32 cellular contexts compared by ENCODE assay signal in genomic region chr15:75213768-75214221, GRCh38. TPM values are rescaled to one million over a fixed set of nuclear protein-coding genes. Genes with fewer than 3 reads are reported as not detected.
DNase-seq lines count a peak whose midpoint lies in the region; ATAC-seq, FAIRE-seq and TF ChIP-seq lines count a peak whose summit lies in the region.
"Had no signal": no experiment of that assay in that cellular context is flagged by ENCODE, and none has a peak within 500 bp of the region (broad histone marks: within the 10 kb centered on the region; RNA-seq: fewer than 3 reads in every experiment).

No MANE protein-coding gene starts in this region.

- TF ChIP-seq CTCF in RWPE1 (conservative IDR thresholded peaks at IDR 0.05; ENCODE audit: low read depth) (no peak), mucosa of descending colon (IDR thresholded peaks at IDR 0.05) (no peak)

- no peaks in the 10 kb centered on the region for H3K9me3 ChIP-seq in mucosa of descending colon
- H3K9me3 ChIP-seq: upper lobe of left lung had no signal

- TF ChIP-seq POLR2A in GM12892 (IDR thresholded peaks at IDR 0.05; ENCODE audit: low read depth, low read length) = peak; percentile 62; the same call in 1 of the 2 replicates

- DNase-seq in DMS 273 (lab: John Stamatoyannopoulos, UW; ENCODE audit: unreplicated experiment) (peak; percentile 32), DMS 273 treated with DMSO at 0.1 percent for 48 hours (lab: John Stamatoyannopoulos, UW) (no peak), GM12892 (ENCODE audit: insufficient read length) (no peak), RWPE1 (ENCODE audit: low spot score) (no peak), mucosa of descending colon (no peak), Kasumi-1 (lab: John Stamatoyannopoulos, UW) (no peak), NCI-H187 (lab: John Stamatoyannopoulos, UW) (no peak)
- DNase-seq: activated B cell treated with CpG ODN at 0.5 μM for 24 hours; activated CD4-positive, alpha-beta T cell treated with anti-CD3 and anti-CD28 coated beads, Interleukin-2, amount 50 U/mL, for 4 hours; CD4-positive, CD25-positive, alpha-beta regulatory T cell; DMS153; dorsolateral prefrontal cortex; HFFc6; KG1; NCI-H1436 treated with DMSO at 0.1 percent for 48 hours; substantia nigra; upper lobe of left lung had no signal

- H3K27ac ChIP-seq in RWPE1 = 0 out of 2 replicates have a peak overlapping the region, but pooled peaks have one; percentile 27
- H3K27ac ChIP-seq: 22Rv1, dorsolateral prefrontal cortex, SK-N-MC, upper lobe of left lung had no signal

- H3K4me1 ChIP-seq in mucosa of descending colon (ENCODE audit: low read depth) = no peaks in the 10 kb centered on the region

- intact Hi-C loops in mucosa of descending colon (cut with DNase I, micrococcal nuclease) = loop anchor here in 1 of 2 donors (5.0 kb wide), 1 partner anchor 171 kb away; no protein-coding TSS in a partner anchor

- peak; percentile 5 for ATAC-seq in mucosa of descending colon
- ATAC-seq in HG03457 (IDR thresholded peaks at IDR 0.05; ENCODE audit: unreplicated experiment) = no peak

- peaks cover 4% of the 10 kb centered on the region for H3K36me3 ChIP-seq in mucosa of descending colon (ENCODE audit: low read depth)

- CTCF ChIA-PET in RWPE1 (lab: Yijun Ruan, JAX) = interaction anchor here (0.7 kb wide), 1 partner anchor 185 kb away, joined by 3 read pairs; no protein-coding TSS in a partner anchor

- H3K4me3 ChIP-seq in mucosa of descending colon = no peak overlapping the region
- H3K4me3 ChIP-seq: dorsolateral prefrontal cortex, lung, SK-N-MC, upper lobe of left lung had no signal

- POLR2A ChIA-PET in RWPE1 (lab: Yijun Ruan, JAX; ENCODE audit: low non-redundant PET) = interaction anchor here (0.6 kb wide), 1 partner anchor 223 kb away, joined by 3 read pairs; no protein-coding TSS in a partner anchor

- no peak for FAIRE-seq in GM12892 (lab: Jason Lieb, UNC)
- FAIRE-seq: astrocyte, endothelial cell of umbilical vein, GM19239, keratinocyte, RCC 7860 had no signal

RNA-seq across cellular contexts. Expression of gene C15orf39, which starts 12.1 kb away (rescaled TPM):
- polyA plus RNA-seq in GM12892 (2012; ENCODE audit: missing spikeins) = 16.9 TPM
- 10 to 100 TPM; 22.2 to 32.5 (median 24.2) TPM for total RNA-seq in mucosa of descending colon

RNA-seq across cellular contexts. Expression of gene GOLGA6C, which starts 44.3 kb away (rescaled TPM):
- not detected for polyA plus RNA-seq in GM12892 (2012; ENCODE audit: missing spikeins)
- total RNA-seq in mucosa of descending colon = not detected
- total RNA-seq: activated B cell treated with CpG ODN at 0.5 μM for 24 hours; activated T-helper 1 cell treated with anti-CD3 and anti-CD28 coated beads, Interleukin-12 subunit alpha, Interleukin-12 subunit beta, Interleukin-2, Interleukin-4 antibody, amounts not matched to agents 30 ng/mL and 10 ng/mL and 1 ng/mL, durations not matched to agents 14 hours and 24 hours and 36 hours; astrocyte; CD4-positive, CD25-positive, alpha-beta regulatory T cell; endothelial cell of umbilical vein; G401; glomerular endothelial cell; HFFc6; lung; NCI-H460; posterior vena cava; T-helper 2 cell treated with Interferon-gamma antibody and Interleukin-4, amounts not matched to agents 100 ng/mL and 5 ng/mL, for 36 hours; upper lobe of left lung had no signal
- polyA plus RNA-seq: CD4-positive, CD25-positive, alpha-beta regulatory T cell; endothelial cell of umbilical vein; keratinocyte had no signal
